1 cellular context compared by ENCODE assay signal in genomic region chr1:40396420-40396819, GRCh38.
TF ChIP-seq lines count a peak whose summit lies in the region.

No MANE protein-coding gene starts in this region.

TF ChIP-seq in HepG2, 621 proteins besides CTCF, POLR2A, EP300 and RAD21:
- TF ChIP-seq GPN1 (CRISPR knock-in tag; IDR thresholded peaks at IDR 0.05; ENCODE audit: borderline replicate concordance) (no peak), MNT (IDR thresholded peaks at IDR 0.05) (no peak), PTBP1 (IDR thresholded peaks at IDR 0.05; ENCODE audit: low read depth, low read length, poor library complexity, severe bottlenecking) (no peak), ZNF251 (CRISPR knock-in tag; IDR thresholded peaks at IDR 0.05) (no peak), REXO4 (CRISPR knock-in tag; IDR thresholded peaks at IDR 0.05; ENCODE audit: borderline replicate concordance) (no peak), SMAD3 (CRISPR knock-in tag; IDR thresholded peaks at IDR 0.05) (no peak), FOSL1 (CRISPR knock-in tag; IDR thresholded peaks at IDR 0.05; ENCODE audit: borderline replicate concordance) (no peak), MAFG (CRISPR knock-in tag; IDR thresholded peaks at IDR 0.05) (no peak), ZNF629 (CRISPR knock-in tag; conservative IDR thresholded peaks at IDR 0.05) (no peak), KLF9 (CRISPR knock-in tag; IDR thresholded peaks at IDR 0.05; ENCODE audit: low read depth) (no peak), KDM5A (IDR thresholded peaks at IDR 0.05; ENCODE audit: borderline replicate concordance, low read length) (no peak), ZNF557 (CRISPR knock-in tag; IDR thresholded peaks at IDR 0.05) (no peak), ZNF646 (CRISPR knock-in tag; IDR thresholded peaks at IDR 0.05) (no peak), MTF2 (CRISPR knock-in tag; IDR thresholded peaks at IDR 0.05; ENCODE audit: borderline replicate concordance) (no peak), MXD4 (CRISPR knock-in tag; IDR thresholded peaks at IDR 0.05) (no peak), ZBTB1 (CRISPR knock-in tag; IDR thresholded peaks at IDR 0.05; ENCODE audit: borderline replicate concordance) (no peak), ZMAT3 (CRISPR knock-in tag; conservative IDR thresholded peaks at IDR 0.05) (no peak)
